In genomic region chr10:77636967-77637473, GRCh38 we compare ENCODE assay signal across 9 cellular contexts. TPM values are rescaled to one million over a fixed set of nuclear protein-coding genes. Genes with fewer than 3 reads are reported as not detected.
A peak's percentile ranks its signal among the peaks of the same experiment; 100 is the strongest.
DNase-seq lines count a peak whose midpoint lies in the region; ATAC-seq, FAIRE-seq and TF ChIP-seq lines count a peak whose summit lies in the region.
"Had no signal": no experiment of that assay in that cellular context is flagged by ENCODE, and none has a peak within 500 bp of the region (broad histone marks: within the 10 kb centered on the region; RNA-seq: fewer than 3 reads in every experiment).

No MANE protein-coding gene starts in this region.

- TF ChIP-seq CTCF in astrocyte (IDR thresholded peaks at IDR 0.05; ENCODE audit: insufficient read depth, low read depth, low read length) (no peak), kidney epithelial cell (IDR thresholded peaks at IDR 0.05; ENCODE audit: insufficient read depth, low read length, poor library complexity, severe bottlenecking) (no peak), suprapubic skin (IDR thresholded peaks at IDR 0.05) (no peak)

- peaks cover 52% of the 10 kb centered on the region for H3K79me2 ChIP-seq in astrocyte (ENCODE audit: insufficient read depth, low read length)

- peak; percentile 27 for DNase-seq in NCI-H82 (lab: John Stamatoyannopoulos, UW)
- DNase-seq in NCI-H82 treated with DMSO at 0.1 percent for 48 hours (lab: John Stamatoyannopoulos, UW; ENCODE audit: unreplicated experiment): no peak
- no peak for DNase-seq in astrocyte (ENCODE audit: low read depth)
- no peak for DNase-seq in kidney epithelial cell (ENCODE audit: low read depth)
- no peak for DNase-seq in suprapubic skin (ENCODE audit: low spot score in 2 of 2)
- DNase-seq in AML-193 (lab: John Stamatoyannopoulos, UW): no peak
- DNase-seq: DND-41 had no signal

- peak overlapping the region; percentile 91 for H2AFZ ChIP-seq in astrocyte (ENCODE audit: low read depth, low read length)

- H3K36me3 ChIP-seq in astrocyte (ENCODE audit: insufficient read depth, low read length) (no peaks in the 10 kb centered on the region), kidney epithelial cell (ENCODE audit: control insufficient read depth, insufficient read depth, low read length) (no peaks in the 10 kb centered on the region), suprapubic skin (no peaks in the 10 kb centered on the region)

- H3K4me3 ChIP-seq in astrocyte (ENCODE audit: insufficient read depth, low read depth, low read length) (peak overlapping the region; percentile 78), kidney epithelial cell (ENCODE audit: low read depth, low read length) (peak overlapping the region; percentile 88), suprapubic skin (peak overlapping the region; percentile 58)

- no peak for TF ChIP-seq POLR2A in suprapubic skin (IDR thresholded peaks at IDR 0.05)

- H3K36me3 Mint-ChIP-seq in astrocyte (ENCODE audit: low read depth, unreplicated experiment): peaks cover 2% of the 10 kb centered on the region

- FAIRE-seq in astrocyte (lab: Jason Lieb, UNC): no peak

- WGBS in suprapubic skin: 2% methylated on average over 39 of the region's 52 CpGs

- H3K9me3 ChIP-seq in astrocyte (ENCODE audit: insufficient read depth, low read depth, low read length) (no peaks in the 10 kb centered on the region), suprapubic skin (no peaks in the 10 kb centered on the region)

- peaks cover 22% of the 10 kb centered on the region for H3K4me1 ChIP-seq in astrocyte (ENCODE audit: insufficient read depth, low read length)
- peaks cover 26% of the 10 kb centered on the region for H3K4me1 ChIP-seq in suprapubic skin

- no peak for TF ChIP-seq EP300 in suprapubic skin (IDR thresholded peaks at IDR 0.05)

- H3K4me2 ChIP-seq in astrocyte (ENCODE audit: low read length): peak overlapping the region; percentile 95

- H3K27ac ChIP-seq in astrocyte (ENCODE audit: low read depth, low read length) (no peak overlapping the region), suprapubic skin (no peak overlapping the region)

- H3K4me1 Mint-ChIP-seq in astrocyte (ENCODE audit: low read depth, unreplicated experiment): peaks cover 23% of the 10 kb centered on the region

- peaks cover 20% of the 10 kb centered on the region for H4K20me1 ChIP-seq in astrocyte (ENCODE audit: insufficient read depth, low read length)

- H3K27me3 ChIP-seq in astrocyte (ENCODE audit: insufficient read depth, low read length) (no peaks in the 10 kb centered on the region), kidney epithelial cell (ENCODE audit: control insufficient read depth, insufficient read depth, low read length) (no peaks in the 10 kb centered on the region), suprapubic skin (peaks cover 83% of the 10 kb centered on the region)

- peak overlapping the region; percentile 99 for H3K4me3 Mint-ChIP-seq in astrocyte (ENCODE audit: unreplicated experiment)

- peaks cover 4% of the 10 kb centered on the region for H3K27me3 Mint-ChIP-seq in astrocyte (ENCODE audit: low read depth, unreplicated experiment)

- no peaks in the 10 kb centered on the region for H3K9me3 Mint-ChIP-seq in astrocyte (ENCODE audit: unreplicated experiment)

- no peak overlapping the region for H3K27ac Mint-ChIP-seq in astrocyte (ENCODE audit: unreplicated experiment)

- H3K9ac ChIP-seq in astrocyte (ENCODE audit: low read length): peak overlapping the region; percentile 78

- no peak for ATAC-seq in GM18868 (IDR thresholded peaks at IDR 0.05; ENCODE audit: unreplicated experiment)
- ATAC-seq in HG02623 (IDR thresholded peaks at IDR 0.05; ENCODE audit: unreplicated experiment): no peak

RNA-seq across cellular contexts. Expression of gene KCNMA1, which starts 0.6 kb away (rescaled TPM):
- total RNA-seq in astrocyte (43.3 and 45.8 TPM in 2 replicates), kidney epithelial cell (18.9 and 23.6 TPM in 2 replicates), suprapubic skin (10 to 100 TPM in 1 of 4 donors, 1 to 10 TPM in 3; 4.6 to 10.5 (median 7.8) TPM)
